In genomic region chr3:157922614-157923013, GRCh38 we compare ENCODE assay signal across 1 cellular context.
TF ChIP-seq lines count a peak whose summit lies in the region.

No MANE protein-coding gene starts in this region.

TF ChIP-seq in WTC11, 78 proteins besides CTCF, POLR2A, EP300 and RAD21 (continued from another document):
- no peak for TF ChIP-seq ZNF281 (CRISPR knock-in tag; IDR thresholded peaks at IDR 0.05)
- TF ChIP-seq NR1H2 (CRISPR knock-in tag; IDR thresholded peaks at IDR 0.05): no peak
- no peak for TF ChIP-seq SMAD4 (CRISPR knock-in tag; IDR thresholded peaks at IDR 0.05)
- no peak for TF ChIP-seq EMX1 (CRISPR knock-in tag; IDR thresholded peaks at IDR 0.05)
TF ChIP-seq in WTC11: peak in this region for 0.
